ENCODE assay signal across 8 cellular contexts in the genomic region with DNA sequence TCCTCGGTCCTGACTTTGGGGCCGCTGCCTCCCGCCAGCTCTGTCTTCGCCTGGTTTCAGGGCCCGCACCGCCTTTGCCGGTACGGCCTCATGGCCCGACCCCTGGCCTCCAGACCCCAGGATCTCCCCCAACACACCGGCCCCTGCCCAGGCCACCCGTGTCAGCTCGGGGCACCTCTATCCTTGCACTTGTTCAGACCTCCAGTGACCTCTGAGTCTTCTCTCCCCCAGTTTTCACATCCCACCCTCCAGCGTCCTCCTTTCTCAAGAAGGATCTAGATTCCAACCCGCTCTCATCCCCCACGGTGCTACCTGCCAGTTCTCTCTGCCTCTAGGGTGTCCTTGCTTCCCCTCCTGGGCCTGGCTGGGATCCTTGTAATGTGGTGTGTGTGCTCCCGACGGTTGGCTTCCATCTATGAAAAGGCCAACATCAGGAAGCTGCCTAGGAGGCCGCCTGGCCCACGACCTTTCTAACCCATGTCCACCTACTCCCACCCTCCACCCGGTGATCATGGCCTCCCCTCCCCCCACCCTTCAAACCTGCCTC.
A peak's percentile ranks its signal among the peaks of the same experiment; 100 is the strongest.
DNase-seq lines count a peak whose midpoint lies in the region; ATAC-seq, FAIRE-seq and TF ChIP-seq lines count a peak whose summit lies in the region.

No MANE protein-coding gene starts in this region.

- WGBS in esophagus, 2 donors: 31 to 37% methylated on average over 20 of the region's 20 CpGs
- 20 to 22% methylated on average over 20 of the region's 20 CpGs for WGBS in pancreas, 2 donors

- TF ChIP-seq CTCF in C4-2B (conservative IDR thresholded peaks at IDR 0.05) (no peak), RWPE2 (IDR thresholded peaks at IDR 0.05; ENCODE audit: poor library complexity, severe bottlenecking) (no peak), pancreas (IDR thresholded peaks at IDR 0.05) (no peak)

- H3K27ac ChIP-seq in C4-2B (peak overlapping the region; percentile 87), RWPE2 (ENCODE audit: poor library complexity, severe bottlenecking) (peak overlapping the region; percentile 72), esophagus (ENCODE audit: low read depth in 2 of 2, low read length in 1 of 2) (peak overlapping the region; percentile 33 to 42), pancreas (peak overlapping the region; percentile 93 to 96 (median 95))

- DNase-seq in RWPE2 (ENCODE audit: low spot score) (no peak), pancreas (peak in 1 of 6 donors; percentile 63), NCI-H748 treated with DMSO at 0.1 percent for 48 hours (lab: John Stamatoyannopoulos, UW) (no peak), NCI-H2081 treated with DMSO at 0.1 percent for 48 hours (lab: John Stamatoyannopoulos, UW) (no peak), H4 (ENCODE audit: low spot score) (no peak)

- H3K4me3 ChIP-seq in RWPE2 (ENCODE audit: severe bottlenecking): peak overlapping the region; percentile 47
- peak overlapping the region; percentile 39 to 44 for H3K4me3 ChIP-seq in esophagus (ENCODE audit: low read depth in 1 of 2, low read length in 2 of 2)
- H3K4me3 ChIP-seq in pancreas: peak overlapping the region in 2 of 4 donors; percentile 59 to 69

- no peak for ATAC-seq in RWPE2 (ENCODE audit: low read depth)
- peak; percentile 2 to 9 (median 4) for ATAC-seq in pancreas
- ATAC-seq in GM19324 (IDR thresholded peaks at IDR 0.05; ENCODE audit: low FRiP score, unreplicated experiment): no peak

- H3K9me3 ChIP-seq in RWPE2 (ENCODE audit: severe bottlenecking) (no peaks in the 10 kb centered on the region), esophagus (ENCODE audit: control insufficient read depth in 2 of 2, insufficient read depth in 1 of 2, low read depth in 1 of 2, low read length in 1 of 2) (no peaks in the 10 kb centered on the region), pancreas (no peaks in the 10 kb centered on the region)

- intact Hi-C loops in pancreas (cut with DNase I): no loop called here

- peaks cover 4% of the 10 kb centered on the region for H3K4me1 ChIP-seq in RWPE2 (ENCODE audit: insufficient read depth, poor library complexity, severe bottlenecking)
- peaks cover 3 to 6% of the 10 kb centered on the region in 2 donors for H3K4me1 ChIP-seq in esophagus (ENCODE audit: control insufficient read depth in 2 of 2, insufficient read depth in 2 of 2, low read length in 1 of 2)
- peaks cover 4 to 10% (median 6%) of the 10 kb centered on the region in 3 donors for H3K4me1 ChIP-seq in pancreas

- H3K36me3 ChIP-seq in RWPE2 (ENCODE audit: low read depth) (no peaks in the 10 kb centered on the region), esophagus (ENCODE audit: control insufficient read depth in 2 of 2, insufficient read depth in 2 of 2, low read length in 1 of 2) (no peaks in the 10 kb centered on the region), pancreas (no peaks in the 10 kb centered on the region)

- H3K27me3 ChIP-seq in RWPE2 (ENCODE audit: insufficient read depth, poor library complexity, severe bottlenecking): no peaks in the 10 kb centered on the region
- H3K27me3 ChIP-seq in esophagus (ENCODE audit: control insufficient read depth in 1 of 2, insufficient read depth in 2 of 2, low read length in 2 of 2): no peaks in the 10 kb centered on the region
- no peaks in the 10 kb centered on the region for H3K27me3 ChIP-seq in pancreas

- no peak for FAIRE-seq in pancreas (lab: Jason Lieb, UNC)

Comparison
In these comparisons a context has a peak if more than half of its experiments do, and no peak if none do; other contexts are left out.
1. H3K27ac ChIP-seq: peak in every context shown above with its lines; median percentile 95 in pancreas; 87 in C4-2B; 72 in RWPE2; 38 in esophagus.
2. ATAC-seq: peak in pancreas (4 of 4); none in RWPE2 (single experiment) and GM19324 (single experiment).